Comparison of ENCODE assay signal across 8 cellular contexts in genomic region chr2:199851499-199851816, GRCh38. TPM values are rescaled to one million over a fixed set of nuclear protein-coding genes. Genes with fewer than 3 reads are reported as not detected.
DNase-seq lines count a peak whose midpoint lies in the region; ATAC-seq and TF ChIP-seq lines count a peak whose summit lies in the region.

No MANE protein-coding gene starts in this region.

- ATAC-seq in Right ventricle myocardium superior (ENCODE audit: poor library complexity) (no peak), memory B cell (ENCODE audit: low read depth) (no peak)

- peak overlapping the region; percentile 72 for H3K4me3 ChIP-seq in left ventricle myocardium inferior
- peak overlapping the region; percentile 64 for H3K4me3 ChIP-seq in brain microvascular endothelial cell (ENCODE audit: low read depth, low read length)
- peak overlapping the region; percentile 70 for H3K4me3 ChIP-seq in urinary bladder (ENCODE audit: low read depth, low read length)

- no peaks in the 10 kb centered on the region for H3K27me3 Mint-ChIP-seq in memory B cell

- H3K36me3 Mint-ChIP-seq in memory B cell = no peaks in the 10 kb centered on the region

- 42% methylated on average over 8 of the region's 8 CpGs for WGBS in urinary bladder

- H3K4me1 ChIP-seq in left ventricle myocardium inferior = peaks cover 12% of the 10 kb centered on the region
- no peaks in the 10 kb centered on the region for H3K4me1 ChIP-seq in urinary bladder (ENCODE audit: insufficient read depth)

- H3K4me1 Mint-ChIP-seq in memory B cell = peaks cover 4% of the 10 kb centered on the region

- DNase-seq in left ventricle myocardium inferior = no peak
- no peak for DNase-seq in Right ventricle myocardium superior
- no peak for DNase-seq in brain microvascular endothelial cell
- DNase-seq in memory B cell (ENCODE audit: low spot score in 2 of 2) = no peak
- no peak for DNase-seq in cerebellar cortex (ENCODE audit: low spot score)
- no peak for DNase-seq in medulla oblongata (ENCODE audit: extremely low spot score)
- DNase-seq in stimulated activated CD4-positive, alpha-beta T cell treated with anti-CD3 and anti-CD28 coated beads, Interleukin-2, amount 100 ng/mL, for 48 hours = no peak

- intact Hi-C loops in left ventricle myocardium inferior (cut with micrococcal nuclease) (no loop called here), Right ventricle myocardium superior (cut with DNase I) (no loop called here)

- peaks cover 18% of the 10 kb centered on the region for H3K27me3 ChIP-seq in left ventricle myocardium inferior (ENCODE audit: low read depth)
- H3K27me3 ChIP-seq in brain microvascular endothelial cell (replicated peaks) = peaks cover 5% of the 10 kb centered on the region

- H3K27ac Mint-ChIP-seq in memory B cell = peak overlapping the region; percentile 78

- H3K9me3 ChIP-seq in left ventricle myocardium inferior (replicated peaks) = no peaks in the 10 kb centered on the region

- H3K36me3 ChIP-seq in left ventricle myocardium inferior = no peaks in the 10 kb centered on the region
- H3K36me3 ChIP-seq in brain microvascular endothelial cell (replicated peaks) = no peaks in the 10 kb centered on the region
- H3K36me3 ChIP-seq in urinary bladder (ENCODE audit: insufficient read depth) = no peaks in the 10 kb centered on the region

- H3K4me3 Mint-ChIP-seq in memory B cell = peak overlapping the region; percentile 95

- no peaks in the 10 kb centered on the region for H3K9me3 Mint-ChIP-seq in memory B cell

- H3K27ac ChIP-seq in left ventricle myocardium inferior (replicated peaks) = peak overlapping the region; percentile 57
- H3K27ac ChIP-seq in brain microvascular endothelial cell = no peak overlapping the region
- H3K27ac ChIP-seq in urinary bladder (ENCODE audit: low read depth) = no peak overlapping the region

- no peak for TF ChIP-seq CTCF in left ventricle myocardium inferior (IDR thresholded peaks at IDR 0.05; ENCODE audit: borderline replicate concordance)
- TF ChIP-seq CTCF in brain microvascular endothelial cell (IDR thresholded peaks at IDR 0.05; ENCODE audit: low read depth, low read length, missing control alignments) = no peak

- in situ Hi-C loops in brain microvascular endothelial cell (cut with HindIII; ENCODE audit: low pct_ligation_motif_present, low sequenced_read_pairs) = no loop called here

RNA-seq across cellular contexts. Expression of gene FTCDNL1, which starts 0.5 kb away (rescaled TPM):
- 2.7 TPM for total RNA-seq in left ventricle myocardium inferior
- total RNA-seq in Right ventricle myocardium superior = 3.3 TPM
- 0.85 TPM for total RNA-seq in urinary bladder
- 1.4 TPM for polyA plus RNA-seq in urinary bladder

RNA-seq across cellular contexts. Expression of gene C2orf69, which starts 59.6 kb away (rescaled TPM):
- total RNA-seq in left ventricle myocardium inferior (8.0 TPM), Right ventricle myocardium superior (7.0 TPM), urinary bladder (17.0 TPM)
- 7.3 TPM for polyA plus RNA-seq in urinary bladder
